8 cellular contexts compared by ENCODE assay signal in genomic region chr6:44074383-44075136, GRCh38. TPM values are rescaled to one million over a fixed set of nuclear protein-coding genes. Genes with fewer than 3 reads are reported as not detected.
DNase-seq lines count a peak whose midpoint lies in the region; ATAC-seq and TF ChIP-seq lines count a peak whose summit lies in the region.

No MANE protein-coding gene starts in this region.

- H3K4me3 ChIP-seq in NT2/D1 (ENCODE audit: insufficient read length, low read depth) (no peak overlapping the region), cardiac muscle cell (no peak overlapping the region)

- peak overlapping the region; percentile 84 for H3K27ac ChIP-seq in cardiac muscle cell

- peak; percentile 92 for TF ChIP-seq CTCF in cardiac muscle cell (IDR thresholded peaks at IDR 0.05; ENCODE audit: low read depth, low read length)

- H3K36me3 ChIP-seq in NT2/D1 (ENCODE audit: insufficient read depth, insufficient read length, low read length) (no peaks in the 10 kb centered on the region), cardiac muscle cell (no peaks in the 10 kb centered on the region)

- intact Hi-C loops in sciatic nerve (cut with DNase I): loop anchor here (5.0 kb wide), 1 partner anchor 407 kb away; no protein-coding TSS in a partner anchor

- H3K9ac ChIP-seq in NT2/D1 (ENCODE audit: insufficient read length, low read depth): peak overlapping the region; percentile 27

- peak; percentile 88 for DNase-seq in AG08396 (ENCODE audit: low spot score)
- no peak for DNase-seq in NT2/D1 (ENCODE audit: low read depth, low spot score)
- DNase-seq in activated gamma-delta T cell treated with anti-CD3 and anti-CD28 coated beads, Interleukin-2, amount 50 U/mL, for 16 hours (ENCODE audit: low read depth): peak; percentile 60
- DNase-seq in cardiac muscle cell (ENCODE audit: low read depth in 1 of 2, low spot score in 1 of 2): peak; percentile 87 to 89
- DNase-seq in sciatic nerve (ENCODE audit: low spot score): peak; percentile 85
- no peak for DNase-seq in DMS153 (lab: John Stamatoyannopoulos, UW)

- H3K9me3 ChIP-seq in NT2/D1 (ENCODE audit: insufficient read depth, low read length) (no peaks in the 10 kb centered on the region), cardiac muscle cell (ENCODE audit: low read depth) (no peaks in the 10 kb centered on the region)

- ATAC-seq in GM21619 (IDR thresholded peaks at IDR 0.05; ENCODE audit: unreplicated experiment) (peak; percentile 34), sciatic nerve (peak; percentile 75), HG02840 (IDR thresholded peaks at IDR 0.05; ENCODE audit: low FRiP score, unreplicated experiment) (no peak)

- H3K4me1 ChIP-seq in NT2/D1 (ENCODE audit: insufficient read depth, insufficient read length): peaks cover 14% of the 10 kb centered on the region
- peaks cover 48% of the 10 kb centered on the region for H3K4me1 ChIP-seq in cardiac muscle cell (ENCODE audit: low read depth)

- H3K27me3 ChIP-seq in NT2/D1 (ENCODE audit: insufficient read depth, insufficient read length) (no peaks in the 10 kb centered on the region), cardiac muscle cell (no peaks in the 10 kb centered on the region)

RNA-seq across cellular contexts. Expression of gene MRPL14, which starts 52.7 kb away (rescaled TPM):
- 66.4 and 78.8 TPM in 2 replicates for total RNA-seq in cardiac muscle cell
- 130 and 165 TPM in 2 replicates for polyA plus RNA-seq in cardiac muscle cell
- 21.8 TPM for total RNA-seq in sciatic nerve

RNA-seq across cellular contexts. Expression of gene TMEM63B, which starts 52.8 kb away (rescaled TPM):
- 52.4 and 57.3 TPM in 2 replicates for total RNA-seq in cardiac muscle cell
- polyA plus RNA-seq in cardiac muscle cell: 51.7 and 54.2 TPM in 2 replicates
- total RNA-seq in sciatic nerve: 38.0 TPM

Comparison
In these comparisons a context has a peak if more than half of its experiments do, and no peak if none do; other contexts are left out.
1. DNase-seq: peak in AG08396 (single experiment), activated gamma-delta T cell treated with anti-CD3 and anti-CD28 coated beads, Interleukin-2, amount 50 U/mL, for 16 hours (single experiment), cardiac muscle cell (2 of 2) and sciatic nerve (single experiment); none in NT2/D1 (single experiment) and DMS153 (single experiment).